Comparison of ENCODE assay signal across 8 cellular contexts in the genomic region with DNA sequence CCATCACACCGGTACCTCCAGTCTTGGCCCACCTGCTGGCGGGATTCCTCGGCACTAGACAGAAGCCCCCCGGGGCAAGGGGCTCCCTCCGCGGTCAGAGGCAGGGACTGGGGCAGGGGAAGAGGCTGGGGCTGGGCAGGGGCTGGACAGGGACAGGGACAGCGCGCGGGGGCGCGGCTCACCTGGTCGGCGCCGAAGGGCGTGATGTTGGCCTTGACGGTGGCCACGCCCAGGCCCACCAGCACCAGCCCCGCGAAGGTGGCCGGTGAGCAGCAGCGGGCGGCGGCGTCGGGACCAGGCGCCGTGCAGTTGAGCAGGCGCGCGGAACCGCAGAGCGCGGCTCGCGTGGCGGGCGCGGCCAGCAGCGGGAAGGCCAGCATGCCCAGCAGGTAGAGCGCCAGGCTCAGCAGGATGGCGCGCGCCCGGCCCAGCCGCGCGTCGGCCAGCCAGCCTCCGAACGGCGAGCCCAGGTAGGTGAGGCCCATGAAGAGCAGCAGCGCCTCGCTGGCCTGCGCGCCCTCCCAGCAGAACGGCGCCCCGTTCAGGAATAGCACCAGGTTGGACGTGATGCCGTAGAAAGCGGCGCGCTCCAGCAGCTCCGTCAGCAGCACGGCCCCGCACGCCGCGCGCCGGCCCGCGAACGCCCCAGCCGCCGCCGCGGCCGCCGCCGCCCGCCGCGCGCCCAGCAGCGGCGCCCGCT. TPM values are rescaled to one million over a fixed set of nuclear protein-coding genes. Genes with fewer than 3 reads are reported as not detected.
DNase-seq lines count a peak whose midpoint lies in the region; ATAC-seq, FAIRE-seq and TF ChIP-seq lines count a peak whose summit lies in the region.

No MANE protein-coding gene starts in this region.

- peak overlapping the region; percentile 91 for H3K4me2 ChIP-seq in trophoblast cell (ENCODE audit: low read length)

- H3K36me3 ChIP-seq in trophoblast cell (ENCODE audit: control insufficient read depth in 1 of 2, insufficient read depth in 2 of 2, low read length in 2 of 2) = peaks cover 4 to 11% of the 10 kb centered on the region in 2 experiments

- peak overlapping the region; percentile 71 for H2AK5ac ChIP-seq in trophoblast cell (ENCODE audit: low read length)

- H3K27ac ChIP-seq in foreskin keratinocyte (peak overlapping the region; percentile 58), trophoblast cell (ENCODE audit: low read depth, low read length) (peak overlapping the region; percentile 68)

- no peak; the same call in 1 of the 2 replicates for TF ChIP-seq POLR2A in GM12891 (IDR thresholded peaks at IDR 0.05; ENCODE audit: low read depth, low read length)

- peak overlapping the region; percentile 83 for H3K18ac ChIP-seq in trophoblast cell (ENCODE audit: low read length)

- H3K4ac ChIP-seq in trophoblast cell (ENCODE audit: low read depth, low read length) = peak overlapping the region; percentile 60

- H3K9me3 Mint-ChIP-seq in activated CD4-positive, alpha-beta memory T cell treated with anti-CD3 and anti-CD28 coated beads, Interleukin-2, amount 10 ng/mL, durations not matched to agents 7 days and 5 days = peaks cover 4% of the 10 kb centered on the region

- CTCF ChIA-PET in activated CD4-positive, alpha-beta memory T cell treated with anti-CD3 and anti-CD28 coated beads, Interleukin-2, amount 10 ng/mL, durations not matched to agents 7 days and 5 days (lab: Charles Lee) = interaction anchor here (1.0 kb wide), 1 partner anchor 13 kb away, joined by 3 read pairs; no protein-coding TSS in a partner anchor

- H3K79me1 ChIP-seq in trophoblast cell (ENCODE audit: low read length) = peaks cover 10% of the 10 kb centered on the region

- peak overlapping the region; percentile 81 for H3K4me3 Mint-ChIP-seq in activated CD4-positive, alpha-beta memory T cell treated with anti-CD3 and anti-CD28 coated beads, Interleukin-2, amount 10 ng/mL, durations not matched to agents 7 days and 5 days

- FAIRE-seq in GM12891 (lab: Jason Lieb, UNC) = no peak

- H4K91ac ChIP-seq in trophoblast cell (ENCODE audit: low read depth, low read length) = peak overlapping the region; percentile 76

- ATAC-seq in GM21526 (IDR thresholded peaks at IDR 0.05; ENCODE audit: low FRiP score, unreplicated experiment) (peak; percentile 12), foreskin keratinocyte (peak; percentile 47)

- no peak overlapping the region for H3K23ac ChIP-seq in trophoblast cell (ENCODE audit: low read length)

- no peak for TF ChIP-seq CTCF in foreskin keratinocyte (conservative IDR thresholded peaks at IDR 0.05)

- peak overlapping the region; percentile 89 for H4K12ac ChIP-seq in trophoblast cell (ENCODE audit: low read depth, low read length)

- no peaks in the 10 kb centered on the region for H3K27me3 Mint-ChIP-seq in activated CD4-positive, alpha-beta memory T cell treated with anti-CD3 and anti-CD28 coated beads, Interleukin-2, amount 10 ng/mL, durations not matched to agents 7 days and 5 days

- H3K27ac Mint-ChIP-seq in activated CD4-positive, alpha-beta memory T cell treated with anti-CD3 and anti-CD28 coated beads, Interleukin-2, amount 10 ng/mL, durations not matched to agents 7 days and 5 days = peak overlapping the region; percentile 67

- H3K9me3 ChIP-seq in trophoblast cell (ENCODE audit: insufficient read depth, low read depth, low read length) = no peaks in the 10 kb centered on the region

- POLR2A ChIA-PET in activated CD4-positive, alpha-beta memory T cell treated with anti-CD3 and anti-CD28 coated beads, Interleukin-2, amount 10 ng/mL, durations not matched to agents 7 days and 5 days (lab: Charles Lee) = interaction anchor here (1.0 to 1.8 kb wide), 4 partner anchors 11 to 40 kb away, joined by 5 to 23 read pairs (median 6); no protein-coding TSS in a partner anchor

- peak overlapping the region; percentile 82 for H2BK120ac ChIP-seq in trophoblast cell (ENCODE audit: insufficient read depth, low read length, poor library complexity)

- peak overlapping the region; percentile 54 for H2BK5ac ChIP-seq in trophoblast cell (ENCODE audit: low read depth, low read length, poor library complexity)

- H3K9ac ChIP-seq in trophoblast cell (ENCODE audit: low read length) = peak overlapping the region; percentile 91

- H3K79me2 ChIP-seq in trophoblast cell (ENCODE audit: control insufficient read depth, insufficient read depth, low read length, poor library complexity) = peaks cover 17% of the 10 kb centered on the region

- peaks cover 36% of the 10 kb centered on the region for H3K4me1 Mint-ChIP-seq in activated CD4-positive, alpha-beta memory T cell treated with anti-CD3 and anti-CD28 coated beads, Interleukin-2, amount 10 ng/mL, durations not matched to agents 7 days and 5 days

- peak overlapping the region; percentile 68 for H2AFZ ChIP-seq in trophoblast cell (ENCODE audit: insufficient read depth, low read length, poor library complexity)

- DNase-seq in GM12891 (ENCODE audit: insufficient read length, low spot score) (no peak), HT1080 (ENCODE audit: low read depth) (peak; percentile 30), foreskin keratinocyte (no peak), trophoblast cell (peak; percentile 18 to 55), DMS153 (lab: John Stamatoyannopoulos, UW) (no peak), NCI-H1436 treated with DMSO at 0.1 percent for 48 hours (lab: John Stamatoyannopoulos, UW) (no peak)
- DNase-seq in activated CD4-positive, alpha-beta memory T cell treated with anti-CD3 and anti-CD28 coated beads, Interleukin-2, amount 10 ng/mL, durations not matched to agents 7 days and 5 days = peak; percentile 38

- peak overlapping the region; percentile 97 for H3K4me3 ChIP-seq in trophoblast cell (ENCODE audit: low read depth, low read length)

- H3K14ac ChIP-seq in trophoblast cell (ENCODE audit: low read length) = peak overlapping the region; percentile 91

- H3K27me3 ChIP-seq in foreskin keratinocyte (no peaks in the 10 kb centered on the region), trophoblast cell (ENCODE audit: insufficient read depth, low read length) (no peaks in the 10 kb centered on the region)

- no CpG with 5 or more reads among the region's 88 CpGs for whole genome bisulfite sequencing in trophoblast cell (ENCODE audit: extremely low coverage, insufficient coverage, insufficient read length)

- H3K36me3 Mint-ChIP-seq in activated CD4-positive, alpha-beta memory T cell treated with anti-CD3 and anti-CD28 coated beads, Interleukin-2, amount 10 ng/mL, durations not matched to agents 7 days and 5 days (ENCODE audit: low read depth) = peaks cover 20% of the 10 kb centered on the region

- H4K8ac ChIP-seq in trophoblast cell (ENCODE audit: low read depth, low read length) = peak overlapping the region; percentile 90

- H3K4me1 ChIP-seq in foreskin keratinocyte (peaks cover 14% of the 10 kb centered on the region), trophoblast cell (ENCODE audit: control insufficient read depth in 1 of 2, insufficient read depth in 2 of 2, low read length in 2 of 2) (peaks cover 4 to 16% of the 10 kb centered on the region in 2 experiments)

- H2BK12ac ChIP-seq in trophoblast cell (ENCODE audit: low read length) = no peak overlapping the region

TF ChIP-seq in GM12891, 5 proteins besides CTCF, POLR2A, EP300 and RAD21:
- TF ChIP-seq TAF1 (IDR thresholded peaks at IDR 0.05; ENCODE audit: low read depth, low read length) (no peak), POLR2AphosphoS5 (IDR thresholded peaks at IDR 0.05; ENCODE audit: low read depth, low read length) (peak; percentile 12; the same call in 1 of the 2 replicates)

RNA-seq across cellular contexts. Expression of gene SLC15A4, which starts 0.4 kb away (rescaled TPM):
- polyA plus RNA-seq in GM12891 (2012; ENCODE audit: low read depth, missing spikeins) = 50.8 TPM
- total RNA-seq in HT1080 (2014; rRNA removed; shearing (Covaris generic)) = 22.8 and 29.7 TPM in 2 replicates
- 31.6 and 43.0 TPM in 2 replicates for polyA plus RNA-seq in HT1080 (2015; cell fraction: cytosol; rRNA removed)
- 50.6 and 54.4 TPM in 2 replicates for polyA plus RNA-seq in HT1080 (2015; cell fraction: nucleus; rRNA removed)
- 10 to 100 TPM; 23.5 to 24.5 TPM for total RNA-seq in activated CD4-positive, alpha-beta memory T cell treated with anti-CD3 and anti-CD28 coated beads, Interleukin-2, amount 10 ng/mL, durations not matched to agents 7 days and 5 days
- total RNA-seq in foreskin keratinocyte = 25.9 and 29.0 TPM in 2 replicates
- polyA plus RNA-seq in foreskin keratinocyte = 15.1 and 15.3 TPM in 2 replicates
- polyA plus RNA-seq in trophoblast cell (2013) = 13.3 and 13.4 TPM in 2 replicates

RNA-seq across cellular contexts. Expression of gene GLT1D1, which starts 29.9 kb away (rescaled TPM):
- 30.3 TPM for polyA plus RNA-seq in GM12891 (2012; ENCODE audit: low read depth, missing spikeins)
- not detected in 2 replicates for total RNA-seq in HT1080 (2014; rRNA removed; shearing (Covaris generic))
- polyA plus RNA-seq in HT1080 (2015; cell fraction: cytosol; rRNA removed) = not detected in 2 replicates
- not detected in 2 replicates for polyA plus RNA-seq in HT1080 (2015; cell fraction: nucleus; rRNA removed)
- not detected for total RNA-seq in activated CD4-positive, alpha-beta memory T cell treated with anti-CD3 and anti-CD28 coated beads, Interleukin-2, amount 10 ng/mL, durations not matched to agents 7 days and 5 days
- total RNA-seq in foreskin keratinocyte = not detected in 2 replicates
- not detected in 2 replicates for polyA plus RNA-seq in foreskin keratinocyte
- polyA plus RNA-seq in trophoblast cell (2013) = 0.08 and 0.10 TPM in 2 replicates

Comparison
In these comparisons a context has a peak if more than half of its experiments do, and no peak if none do; other contexts are left out.
1. DNase-seq: peak in HT1080 (single experiment), activated CD4-positive, alpha-beta memory T cell treated with anti-CD3 and anti-CD28 coated beads, Interleukin-2, amount 10 ng/mL, durations not matched to agents 7 days and 5 days (single experiment) and trophoblast cell (2 of 2); none in GM12891 (single experiment), foreskin keratinocyte (0 of 2), DMS153 (single experiment) and NCI-H1436 treated with DMSO at 0.1 percent for 48 hours (single experiment).